Comparison of ENCODE assay signal across 29 cellular contexts in genomic region chr14:30158299-30158698, GRCh38.
"Had no signal": no experiment of that assay in that cellular context is flagged by ENCODE, and none has a peak within 500 bp of the region (broad histone marks: within the 10 kb centered on the region; RNA-seq: fewer than 3 reads in every experiment).

No MANE protein-coding gene starts in this region.

- H3K4me2 ChIP-seq: KMS-11 had no signal

- H3K36me3 ChIP-seq: adrenal gland, SJCRH30 had no signal

- ATAC-seq: activated naive CD4-positive, alpha-beta T cell treated with anti-CD3 and anti-CD28 coated beads, Interleukin-2, amount 50 U/mL, for 72 hours; activated T-cell treated with anti-CD3 and anti-CD28 coated beads, Interleukin-2, amount 50 U/mL, for 4 hours; Panc1 had no signal

- H3K27ac ChIP-seq: adrenal gland, KMS-11, SJCRH30, SK-N-MC had no signal

- H3K9ac ChIP-seq: KMS-11 had no signal

- DNase-seq: activated B cell treated with CpG ODN at 0.5 μM for 24 hours; activated CD4-positive, alpha-beta memory T cell treated with anti-CD3 and anti-CD28 coated beads for 36 hours; activated CD4-positive, alpha-beta T cell treated with anti-CD3 and anti-CD28 coated beads for 4 hours; activated CD4-positive, alpha-beta T cell treated with anti-CD3 and anti-CD28 coated beads, Interleukin-2, amount 50 U/mL, for 1 hour; activated CD4-positive, CD25-positive, alpha-beta regulatory T cell treated with anti-CD3 and anti-CD28 coated beads, Interleukin-2, amount 50 U/mL, for 72 hours; activated CD8-positive, alpha-beta memory T cell treated with anti-CD3 and anti-CD28 coated beads, Interleukin-2, amount 50 U/mL, for 4 hours; activated gamma-delta T cell treated with Interleukin-2 at 50 U/mL for 16 hours; activated naive CD4-positive, alpha-beta T cell treated with anti-CD3 and anti-CD28 coated beads for 36 hours; activated T-cell treated with anti-CD3 and anti-CD28 coated beads for 4 hours; activated T-cell treated with anti-CD3 and anti-CD28 coated beads, Interleukin-2, amount 50 U/mL, for 4 hours; adrenal gland; NCI-H1092 treated with DMSO at 0.1 percent for 48 hours; NCI-H1417; NCI-H146; NCI-H187; NCI-H2029 treated with DMSO at 0.1 percent for 48 hours; NCI-H2107; NCI-H2171; NCI-H510A; NCI-H526; NCI-H748 treated with DMSO at 0.1 percent for 48 hours; SHP77; SJCRH30 had no signal

- H3K4me1 ChIP-seq: adrenal gland, SJCRH30 had no signal

- H3K9me3 Mint-ChIP-seq: activated B cell treated with CpG ODN at 0.5 μM for 24 hours; activated naive CD4-positive, alpha-beta T cell treated with anti-CD3 and anti-CD28 coated beads for 36 hours; brain had no signal

- H3K27me3 ChIP-seq: adrenal gland had no signal

- H3K9me3 ChIP-seq: adrenal gland, SJCRH30 had no signal

- H3K4me3 ChIP-seq: adrenal gland, SJCRH30, SK-N-MC had no signal

- H3K36me3 Mint-ChIP-seq: activated CD4-positive, alpha-beta memory T cell treated with anti-CD3 and anti-CD28 coated beads for 36 hours; activated naive CD4-positive, alpha-beta T cell treated with anti-CD3 and anti-CD28 coated beads, Interleukin-2, amount 50 U/mL, for 72 hours; brain had no signal

- H3K27me3 Mint-ChIP-seq: activated B cell treated with CpG ODN at 0.5 μM for 24 hours; activated CD4-positive, alpha-beta memory T cell treated with anti-CD3 and anti-CD28 coated beads for 36 hours had no signal

- H3K4me3 Mint-ChIP-seq: activated B cell treated with CpG ODN at 0.5 μM for 24 hours; activated CD4-positive, alpha-beta memory T cell treated with anti-CD3 and anti-CD28 coated beads for 36 hours; activated naive CD4-positive, alpha-beta T cell treated with anti-CD3 and anti-CD28 coated beads for 36 hours; activated T-cell treated with anti-CD3 and anti-CD28 coated beads, Interleukin-2, amount 50 U/mL, for 4 hours; activated T-helper 1 cell treated with anti-CD3 and anti-CD28 coated beads, Interleukin-12 subunit alpha, Interleukin-12 subunit beta, Interleukin-2, Interleukin-4 antibody, amounts not matched to agents 30 ng/mL and 10 ng/mL and 1 ng/mL, durations not matched to agents 14 hours and 24 hours and 36 hours; brain had no signal

- H3K4me1 Mint-ChIP-seq: activated B cell treated with CpG ODN at 0.5 μM for 24 hours had no signal

- H3K27ac Mint-ChIP-seq: activated B cell treated with CpG ODN at 0.5 μM for 24 hours; activated CD4-positive, alpha-beta memory T cell treated with anti-CD3 and anti-CD28 coated beads for 36 hours; activated naive CD4-positive, alpha-beta T cell treated with anti-CD3 and anti-CD28 coated beads for 36 hours; activated naive CD4-positive, alpha-beta T cell treated with anti-CD3 and anti-CD28 coated beads, Interleukin-2, amount 50 U/mL, for 72 hours; activated T-helper 1 cell treated with anti-CD3 and anti-CD28 coated beads, Interleukin-12 subunit alpha, Interleukin-12 subunit beta, Interleukin-2, Interleukin-4 antibody, amounts not matched to agents 30 ng/mL and 10 ng/mL and 1 ng/mL, durations not matched to agents 14 hours and 24 hours and 36 hours had no signal
